In the genomic region with DNA sequence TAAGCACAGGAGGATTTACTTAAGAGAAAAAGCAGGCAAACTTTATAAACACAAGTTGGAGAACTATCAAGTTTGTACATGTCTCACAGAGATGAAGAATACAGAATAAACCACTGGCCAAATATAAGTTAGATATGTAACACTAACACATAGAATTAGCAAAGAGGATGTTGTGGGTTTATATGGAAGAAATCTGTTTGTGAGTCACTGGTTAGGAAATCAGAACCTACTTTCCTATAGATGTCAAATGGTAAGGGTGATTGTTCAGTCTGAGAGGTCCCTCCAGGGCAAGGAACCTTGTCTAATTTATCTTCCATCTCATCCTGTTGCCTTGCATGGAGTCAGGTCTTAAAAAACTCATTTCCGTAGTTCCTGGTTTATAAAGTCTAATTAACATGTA, we compare ENCODE assay signal across 20 cellular contexts. TPM values are rescaled to one million over a fixed set of nuclear protein-coding genes. Genes with fewer than 3 reads are reported as not detected.
DNase-seq lines count a peak whose midpoint lies in the region; ATAC-seq, FAIRE-seq and TF ChIP-seq lines count a peak whose summit lies in the region.
"Had no signal": no experiment of that assay in that cellular context is flagged by ENCODE, and none has a peak within 500 bp of the region (broad histone marks: within the 10 kb centered on the region; RNA-seq: fewer than 3 reads in every experiment).

No MANE protein-coding gene starts in this region.

- H3K27me3 ChIP-seq in pancreas, result no peaks in the 10 kb centered on the region
- H3K27me3 ChIP-seq: MG63, ovary had no signal

- no peak for DNase-seq in activated T-cell treated with anti-CD3 and anti-CD28 coated beads, Interleukin-2, amount 50 U/mL, for 24 hours
- no peak for DNase-seq in activated T-cell treated with anti-CD3 and anti-CD28 coated beads, Interleukin-2, amount 50 U/mL, for 48 hours
- DNase-seq in NB4 (ENCODE audit: low read depth) (peak; percentile 80), pancreas (no peak), urothelium cell line (ENCODE audit: low spot score) (no peak), NCI-H2029 (lab: John Stamatoyannopoulos, UW) (no peak)
- no peak for DNase-seq in activated CD8-positive, alpha-beta memory T cell treated with anti-CD3 and anti-CD28 coated beads, Interleukin-2, amount 50 U/mL, for 4 hours
- DNase-seq: activated CD4-positive, alpha-beta T cell treated with anti-CD3 and anti-CD28 coated beads, Interleukin-2, amount 50 U/mL, for 4 hours; caudate nucleus; MG63; mucosa of descending colon; ovary; small intestine; substantia nigra had no signal

- peak overlapping the region; percentile 56 for H3K27ac Mint-ChIP-seq in activated T-cell treated with anti-CD3 and anti-CD28 coated beads, Interleukin-2, amount 50 U/mL, for 24 hours
- H3K27ac Mint-ChIP-seq: activated naive CD4-positive, alpha-beta T cell treated with anti-CD3 and anti-CD28 coated beads, Interleukin-2, amount 50 U/mL, for 24 hours had no signal

- ATAC-seq in pancreas, result peak in 3 of 4 donors; percentile 11 to 35 (median 18)
- ATAC-seq: mucosa of descending colon had no signal

- FAIRE-seq in pancreas (lab: Jason Lieb, UNC) (no peak), urothelium cell line (lab: Jason Lieb, UNC) (no peak)
- FAIRE-seq: endometrium, islet of Langerhans had no signal

- no peaks in the 10 kb centered on the region for H3K36me3 Mint-ChIP-seq in activated T-cell treated with anti-CD3 and anti-CD28 coated beads, Interleukin-2, amount 50 U/mL, for 24 hours (ENCODE audit: low read depth)
- H3K36me3 Mint-ChIP-seq: activated naive CD4-positive, alpha-beta T cell treated with anti-CD3 and anti-CD28 coated beads, Interleukin-2, amount 50 U/mL, for 24 hours had no signal

- H3K4me3 ChIP-seq in NB4 (ENCODE audit: low read depth, low read length) (no peak overlapping the region), pancreas (no peak overlapping the region)
- H3K4me3 ChIP-seq: HAP-1, MG63, mucosa of descending colon, ovary had no signal

- H3K9me3 Mint-ChIP-seq in activated T-cell treated with anti-CD3 and anti-CD28 coated beads, Interleukin-2, amount 50 U/mL, for 24 hours, result no peaks in the 10 kb centered on the region
- H3K9me3 Mint-ChIP-seq: activated naive CD4-positive, alpha-beta T cell treated with anti-CD3 and anti-CD28 coated beads, Interleukin-2, amount 50 U/mL, for 24 hours had no signal

- H3K27ac ChIP-seq in VCaP (peak overlapping the region; percentile 77), pancreas (peak overlapping the region in 1 of 4 donors; percentile 17)
- H3K27ac ChIP-seq: ovary had no signal

- no peak for TF ChIP-seq POLR2A in NB4 (IDR thresholded peaks at IDR 0.05; ENCODE audit: extremely low read depth, insufficient read length)

- peaks cover 5 to 25% (median 24%) of the 10 kb centered on the region in 3 donors for H3K4me1 ChIP-seq in pancreas

- intact Hi-C loops in pancreas (cut with DNase I), result no loop called here

- no peak for TF ChIP-seq CTCF in NB4 (IDR thresholded peaks at IDR 0.05; ENCODE audit: low read depth, low read length)
- TF ChIP-seq CTCF in VCaP (conservative IDR thresholded peaks at IDR 0.05), result no peak
- no peak for TF ChIP-seq CTCF in pancreas (IDR thresholded peaks at IDR 0.05)

- peaks cover 35% of the 10 kb centered on the region for H3K27me3 Mint-ChIP-seq in activated T-cell treated with anti-CD3 and anti-CD28 coated beads, Interleukin-2, amount 50 U/mL, for 24 hours

- H3K9me3 ChIP-seq in pancreas, result no peaks in the 10 kb centered on the region
- H3K9me3 ChIP-seq: HAP-1, MG63, mucosa of descending colon, ovary had no signal

- WGBS in pancreas, 2 donors, result 65 to 73% methylated on average over 1 of the region's 1 CpG

- H3K4me1 Mint-ChIP-seq in activated T-cell treated with anti-CD3 and anti-CD28 coated beads, Interleukin-2, amount 50 U/mL, for 24 hours (ENCODE audit: low read depth), result peaks cover 69% of the 10 kb centered on the region

- no peaks in the 10 kb centered on the region for H3K36me3 ChIP-seq in pancreas
- H3K36me3 ChIP-seq: HAP-1, MG63, ovary had no signal

- H3K4me3 Mint-ChIP-seq in activated T-cell treated with anti-CD3 and anti-CD28 coated beads, Interleukin-2, amount 50 U/mL, for 24 hours, result peak overlapping the region; percentile 20
- H3K4me3 Mint-ChIP-seq: activated naive CD4-positive, alpha-beta T cell treated with anti-CD3 and anti-CD28 coated beads, Interleukin-2, amount 50 U/mL, for 24 hours had no signal

RNA-seq across cellular contexts. Expression of a gene that starts 14.8 kb away (rescaled TPM):
- 1 to 10 TPM in 5 of 6 donors, under 1 TPM in 1; 0.32 to 7.5 (median 4.9) TPM for total RNA-seq in pancreas
- polyA plus RNA-seq in pancreas, result 10 to 100 TPM in 1 of 2 donors, 1 to 10 TPM in 1; 2.5 to 14.4 TPM

RNA-seq across cellular contexts. Expression of a gene that starts 23.9 kb away (rescaled TPM):
- 1 to 10 TPM in 4 of 6 donors, under 1 TPM in 2; 0.13 to 3.7 (median 2.2) TPM for total RNA-seq in pancreas
- under 1 TPM; 0.72 to 0.73 TPM for polyA plus RNA-seq in pancreas

RNA-seq across cellular contexts. Expression of a gene that starts 36.5 kb away (rescaled TPM):
- total RNA-seq in pancreas, result 1 to 10 TPM in 1 of 6 donors, under 1 TPM in 2, not detected in 3; 0.38 to 1.7 (median 0.83) TPM
- polyA plus RNA-seq in pancreas, result under 1 TPM; 0.19 to 0.34 TPM

RNA-seq across cellular contexts. Expression of a gene that starts 52.4 kb away (rescaled TPM):
- under 1 TPM in 5 of 6 donors, not detected in 1; 0.05 to 0.87 (median 0.16) TPM for total RNA-seq in pancreas
- under 1 TPM; 0.15 to 0.21 TPM for polyA plus RNA-seq in pancreas
- total RNA-seq: glomerular endothelial cell had no signal
